In genomic region chr1:229060140-229060539, GRCh38 we compare ENCODE assay signal across 15 cellular contexts.
DNase-seq lines count a peak whose midpoint lies in the region; ATAC-seq and TF ChIP-seq lines count a peak whose summit lies in the region.
"Had no signal": no experiment of that assay in that cellular context is flagged by ENCODE, and none has a peak within 500 bp of the region (broad histone marks: within the 10 kb centered on the region; RNA-seq: fewer than 3 reads in every experiment).

No MANE protein-coding gene starts in this region.

- H3K9me3 Mint-ChIP-seq in CD4-positive, CD25-positive, alpha-beta regulatory T cell = no peaks in the 10 kb centered on the region
- H3K9me3 Mint-ChIP-seq: activated naive CD8-positive, alpha-beta T cell treated with anti-CD3 and anti-CD28 coated beads for 36 hours had no signal

- H2AFZ ChIP-seq in smooth muscle cell (ENCODE audit: low read depth) = peak overlapping the region; percentile 59

- DNase-seq in CD4-positive, CD25-positive, alpha-beta regulatory T cell = peak in 1 of 3 donors; percentile 60
- DNase-seq in esophagus muscularis mucosa (ENCODE audit: extremely low spot score) = no peak
- no peak for DNase-seq in smooth muscle cell (lab: John Stamatoyannopoulos, UW; ENCODE audit: unreplicated experiment)
- no peak for DNase-seq in DMS 273 (lab: John Stamatoyannopoulos, UW; ENCODE audit: unreplicated experiment)
- no peak for DNase-seq in GOT3 (lab: John Stamatoyannopoulos, UW)
- DNase-seq: activated naive CD8-positive, alpha-beta T cell treated with anti-CD3 and anti-CD28 coated beads for 36 hours; Calu3; central memory CD4-positive, alpha-beta T cell; left lung; NCI-H1436; NK-92 treated with Interleukin-12 subunit alpha and Interleukin-12 subunit beta, amount 100 ng/mL, for 24 hours; stimulated activated naive CD4-positive, alpha-beta T cell treated with Interleukin-2 at 50 U/mL for 16 hours had no signal

- TF ChIP-seq EP300 in esophagus muscularis mucosa (IDR thresholded peaks at IDR 0.05) = no peak

- peak overlapping the region; percentile 35 for H3K4me2 ChIP-seq in smooth muscle cell

- no peaks in the 10 kb centered on the region for H3K27me3 ChIP-seq in CD4-positive, CD25-positive, alpha-beta regulatory T cell (ENCODE audit: control insufficient read depth, insufficient read depth, low read length)
- H3K27me3 ChIP-seq in esophagus muscularis mucosa (no peaks in the 10 kb centered on the region), smooth muscle cell (ENCODE audit: low read depth) (no peaks in the 10 kb centered on the region)
- H3K27me3 ChIP-seq: left lung had no signal

- TF ChIP-seq CTCF in esophagus muscularis mucosa (IDR thresholded peaks at IDR 0.05) = no peak
- TF ChIP-seq CTCF in smooth muscle cell (IDR thresholded peaks at IDR 0.05; ENCODE audit: borderline replicate concordance, insufficient read depth, poor library complexity, severe bottlenecking) = no peak

- H3K27ac Mint-ChIP-seq in CD4-positive, CD25-positive, alpha-beta regulatory T cell = peak overlapping the region in 1 of 3 donors; percentile 33
- H3K27ac Mint-ChIP-seq: activated naive CD8-positive, alpha-beta T cell treated with anti-CD3 and anti-CD28 coated beads for 36 hours had no signal

- H3F3A ChIP-seq in smooth muscle cell (ENCODE audit: low read depth) = no peaks in the 10 kb centered on the region

- no peak for TF ChIP-seq POLR2A in esophagus muscularis mucosa (IDR thresholded peaks at IDR 0.05; ENCODE audit: low read depth)

- no peak overlapping the region for H3K27ac ChIP-seq in CD4-positive, CD25-positive, alpha-beta regulatory T cell (ENCODE audit: insufficient read depth, low read length, poor library complexity, severe bottlenecking)
- H3K27ac ChIP-seq in esophagus muscularis mucosa (replicated peaks in 1 of 4) (peak overlapping the region in 3 of 4 donors; percentile 48 to 71 (median 55)), smooth muscle cell (ENCODE audit: low read depth) (no peak overlapping the region)

- H3K9me3 ChIP-seq in CD4-positive, CD25-positive, alpha-beta regulatory T cell (ENCODE audit: control insufficient read depth in 2 of 2, low read length in 2 of 2) = no peaks in the 10 kb centered on the region
- no peaks in the 10 kb centered on the region for H3K9me3 ChIP-seq in esophagus muscularis mucosa
- H3K9me3 ChIP-seq in smooth muscle cell (replicated peaks; ENCODE audit: low read depth) = no peaks in the 10 kb centered on the region
- H3K9me3 ChIP-seq: left lung had no signal

- peaks cover 24% of the 10 kb centered on the region for H3K4me1 ChIP-seq in CD4-positive, CD25-positive, alpha-beta regulatory T cell (ENCODE audit: control insufficient read depth, insufficient read depth, low read length, poor library complexity, severe bottlenecking)
- H3K4me1 ChIP-seq in esophagus muscularis mucosa (peaks cover 31 to 69% (median 51%) of the 10 kb centered on the region in 4 donors), smooth muscle cell (ENCODE audit: low read depth) (peaks cover 20% of the 10 kb centered on the region)

- intact Hi-C loops in esophagus muscularis mucosa (cut with DNase I) = no loop called here

- peaks cover 14 to 47% (median 27%) of the 10 kb centered on the region in 4 donors for H3K4me1 Mint-ChIP-seq in CD4-positive, CD25-positive, alpha-beta regulatory T cell

- no peaks in the 10 kb centered on the region for H4K20me1 ChIP-seq in smooth muscle cell (ENCODE audit: low read depth)

- H3K79me2 ChIP-seq in smooth muscle cell (ENCODE audit: low read depth) = no peaks in the 10 kb centered on the region

- H3K27me3 Mint-ChIP-seq in CD4-positive, CD25-positive, alpha-beta regulatory T cell = no peaks in the 10 kb centered on the region
- H3K27me3 Mint-ChIP-seq: activated naive CD8-positive, alpha-beta T cell treated with anti-CD3 and anti-CD28 coated beads for 36 hours had no signal

- H3K36me3 Mint-ChIP-seq in CD4-positive, CD25-positive, alpha-beta regulatory T cell = peaks cover 3% of the 10 kb centered on the region
- H3K36me3 Mint-ChIP-seq: activated naive CD8-positive, alpha-beta T cell treated with anti-CD3 and anti-CD28 coated beads for 36 hours had no signal

- ATAC-seq in CD4-positive, CD25-positive, alpha-beta regulatory T cell (ENCODE audit: low read depth in 2 of 2) = no peak
- ATAC-seq in SK-N-SH treated with all-trans-retinoic acid at 6 μM for 48 hours (peak; percentile 4; the same call in 2 of the 3 replicates), HG03442 (IDR thresholded peaks at IDR 0.05; ENCODE audit: unreplicated experiment) (no peak), GM21423 (IDR thresholded peaks at IDR 0.05; ENCODE audit: unreplicated experiment) (no peak)

- H3K4me3 Mint-ChIP-seq in CD4-positive, CD25-positive, alpha-beta regulatory T cell = peak overlapping the region in 2 of 4 donors; percentile 1 to 37
- H3K4me3 Mint-ChIP-seq: activated naive CD8-positive, alpha-beta T cell treated with anti-CD3 and anti-CD28 coated beads for 36 hours had no signal

- no peak overlapping the region for H3K9ac ChIP-seq in smooth muscle cell (ENCODE audit: low read depth)

- no peaks in the 10 kb centered on the region for H3K36me3 ChIP-seq in CD4-positive, CD25-positive, alpha-beta regulatory T cell (ENCODE audit: control insufficient read depth, insufficient read depth, low read length)
- H3K36me3 ChIP-seq in esophagus muscularis mucosa (no peaks in the 10 kb centered on the region), smooth muscle cell (ENCODE audit: low read depth) (no peaks in the 10 kb centered on the region)
- H3K36me3 ChIP-seq: left lung had no signal

- H3K4me3 ChIP-seq in CD4-positive, CD25-positive, alpha-beta regulatory T cell (ENCODE audit: low read depth, low read length) = peak overlapping the region; percentile 19
- H3K4me3 ChIP-seq in esophagus muscularis mucosa = no peak overlapping the region
- no peak overlapping the region for H3K4me3 ChIP-seq in smooth muscle cell
- H3K4me3 ChIP-seq: left lung had no signal

TF ChIP-seq in SK-N-SH treated with all-trans-retinoic acid at 6 μM for 48 hours, 23 proteins besides CTCF, POLR2A, EP300 and RAD21:
- no peak for TF ChIP-seq ISL1 (CRISPR knock-in tag; IDR thresholded peaks at IDR 0.05)
- no peak for TF ChIP-seq ESRRG (CRISPR knock-in tag; IDR thresholded peaks at IDR 0.05)
- TF ChIP-seq TCF4 (CRISPR knock-in tag; IDR thresholded peaks at IDR 0.05; ENCODE audit: borderline replicate concordance) = peak; percentile 52; the same call in 1 of the 2 replicates
- TF ChIP-seq BACH2 (CRISPR knock-in tag; IDR thresholded peaks at IDR 0.05; ENCODE audit: borderline replicate concordance) = no peak
- TF ChIP-seq ZFP30 (CRISPR knock-in tag; IDR thresholded peaks at IDR 0.05) = no peak
- TF ChIP-seq, protein P1, sequence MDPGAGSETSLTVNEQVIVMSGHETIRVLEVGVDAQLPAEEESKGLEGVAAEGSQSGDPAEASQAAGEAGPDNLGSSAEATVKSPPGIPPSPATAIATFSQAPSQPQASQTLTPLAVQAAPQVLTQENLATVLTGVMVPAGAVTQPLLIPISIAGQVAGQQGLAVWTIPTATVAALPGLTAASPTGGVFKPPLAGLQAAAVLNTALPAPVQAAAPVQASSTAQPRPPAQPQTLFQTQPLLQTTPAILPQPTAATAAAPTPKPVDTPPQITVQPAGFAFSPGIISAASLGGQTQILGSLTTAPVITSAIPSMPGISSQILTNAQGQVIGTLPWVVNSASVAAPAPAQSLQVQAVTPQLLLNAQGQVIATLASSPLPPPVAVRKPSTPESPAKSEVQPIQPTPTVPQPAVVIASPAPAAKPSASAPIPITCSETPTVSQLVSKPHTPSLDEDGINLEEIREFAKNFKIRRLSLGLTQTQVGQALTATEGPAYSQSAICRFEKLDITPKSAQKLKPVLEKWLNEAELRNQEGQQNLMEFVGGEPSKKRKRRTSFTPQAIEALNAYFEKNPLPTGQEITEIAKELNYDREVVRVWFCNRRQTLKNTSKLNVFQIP (CRISPR knock-in tag; IDR thresholded peaks at IDR 0.05; ENCODE audit: borderline replicate concordance, low read depth) = no peak

Comparison
In these comparisons a context has a peak if more than half of its experiments do, and no peak if none do; other contexts are left out.
1. H3K27ac ChIP-seq: peak in esophagus muscularis mucosa (3 of 4); none in CD4-positive, CD25-positive, alpha-beta regulatory T cell (single experiment) and smooth muscle cell (single experiment).